Comparison of ENCODE assay signal across 25 cellular contexts in genomic region chr10:82660983-82661382, GRCh38.
"Had no signal": no experiment of that assay in that cellular context is flagged by ENCODE, and none has a peak within 500 bp of the region (broad histone marks: within the 10 kb centered on the region; RNA-seq: fewer than 3 reads in every experiment).

No MANE protein-coding gene starts in this region.

- H3K4me3 ChIP-seq: left lung, lung, ovary, prostate gland, transverse colon had no signal

- H3K27me3 ChIP-seq: left lung, neutrophil, ovary, transverse colon had no signal

- H3K4me1 ChIP-seq: left lung, prostate gland, transverse colon had no signal

- FAIRE-seq: bronchial epithelial cell, urothelium cell line had no signal

- H3K9me3 ChIP-seq: left lung, neutrophil, ovary, prostate gland, transverse colon had no signal

- H3K36me3 ChIP-seq: left lung, neutrophil, ovary, prostate gland, transverse colon had no signal

- ATAC-seq: activated CD4-positive, alpha-beta T cell treated with anti-CD3 and anti-CD28 coated beads for 36 hours; left lung; natural killer cell treated with Interleukin-12 subunit alpha and Interleukin-12 subunit beta and Interleukin-15 and Interleukin-18, amount 100 ng/mL, for 72 hours; stimulated activated naive B cell treated with anti-CD40 and anti-IgM and Interleukin-4, amounts not matched to agents 10 μg/mL and 1 μg/mL and 100 μg/mL, for 72 hours; WTC11 had no signal

- DNase-seq: activated CD4-positive, alpha-beta T cell treated with anti-CD3 and anti-CD28 coated beads for 36 hours; activated CD4-positive, alpha-beta T cell treated with anti-CD3 and anti-CD28 coated beads, Interleukin-2, amount 50 U/mL, for 4 hours; activated CD8-positive, alpha-beta memory T cell treated with anti-CD3 and anti-CD28 coated beads, Interleukin-2, amount 50 U/mL, for 48 hours; activated effector memory CD4-positive, alpha-beta T cell treated with Interleukin-2 at 50 U/mL for 16 hours; activated naive CD4-positive, alpha-beta T cell treated with anti-CD3 and anti-CD28 coated beads for 36 hours; activated T-cell treated with anti-CD3 and anti-CD28 coated beads, Interleukin-2, amount 50 U/mL, for 48 hours; amygdala; cerebellar nuclear complex; cortex of kidney; kidney glomerular epithelial cell; left lung; midbrain; ovary; stimulated activated CD4-positive, alpha-beta T cell treated with anti-CD3 and anti-CD28 coated beads, Interleukin-2, amount 100 ng/mL, for 48 hours; stimulated activated CD8-positive, alpha-beta memory T cell treated with anti-CD3 and anti-CD28 coated beads, Interleukin-4, amount 100 ng/mL, for 48 hours; stimulated activated naive B cell treated with anti-CD40 and anti-IgM and Interleukin-4, amounts not matched to agents 10 μg/mL and 1 μg/mL and 100 μg/mL, for 72 hours; T-helper 9 cell; transverse colon had no signal

- H3K27ac ChIP-seq: left lung, neutrophil, ovary, prostate gland, transverse colon had no signal
